Comparison of ENCODE assay signal across 16 cellular contexts in genomic region chr17:81379523-81379942, GRCh38. TPM values are rescaled to one million over a fixed set of nuclear protein-coding genes. Genes with fewer than 3 reads are reported as not detected.
DNase-seq lines count a peak whose midpoint lies in the region; ATAC-seq, FAIRE-seq and TF ChIP-seq lines count a peak whose summit lies in the region.
"Had no signal": no experiment of that assay in that cellular context is flagged by ENCODE, and none has a peak within 500 bp of the region (broad histone marks: within the 10 kb centered on the region; RNA-seq: fewer than 3 reads in every experiment).

No MANE protein-coding gene starts in this region.

- CTCF ChIA-PET in PC-9 (lab: Charles Lee) = interaction anchor here (0.7 to 0.9 kb wide), 2 partner anchors 25 to 87 kb away, joined by 3 read pairs; no protein-coding TSS in a partner anchor

- no peak for FAIRE-seq in pancreas (lab: Jason Lieb, UNC)
- FAIRE-seq: islet of Langerhans had no signal

- H3K79me2 ChIP-seq in GM23338 (replicated peaks; ENCODE audit: insufficient read depth) = no peaks in the 10 kb centered on the region
- no peaks in the 10 kb centered on the region for H3K79me2 ChIP-seq in PC-9 (ENCODE audit: low read depth)

- H2AFZ ChIP-seq in GM23338 (no peak overlapping the region), PC-9 (no peak overlapping the region)

- H3K4me1 ChIP-seq in GM23338 (ENCODE audit: insufficient read depth) = no peaks in the 10 kb centered on the region
- no peaks in the 10 kb centered on the region for H3K4me1 ChIP-seq in PC-9 (replicated peaks; ENCODE audit: insufficient read depth)
- H3K4me1 ChIP-seq in pancreas = no peaks in the 10 kb centered on the region

- WGBS in pancreas, 2 donors = 58 to 71% methylated on average over 10 to 17 of the region's 17 CpGs

- H3K36me3 ChIP-seq in GM23338 (ENCODE audit: insufficient read depth) (no peaks in the 10 kb centered on the region), PC-9 (ENCODE audit: low read depth) (no peaks in the 10 kb centered on the region), pancreas (no peaks in the 10 kb centered on the region)
- H3K36me3 ChIP-seq: suprapubic skin had no signal

- H3K27ac Mint-ChIP-seq in GM23338 = no peak overlapping the region
- H3K27ac Mint-ChIP-seq in immature natural killer cell = no peak overlapping the region
- H3K27ac Mint-ChIP-seq: CD4-positive, alpha-beta T cell; dendritic cell treated with granulocyte-macrophage colony-stimulating factor and Interleukin-4, amounts not matched to agents 40 ng/mL and 50 ng/mL, for 4 days; naive thymus-derived CD8-positive, alpha-beta T cell had no signal

- no peaks in the 10 kb centered on the region for H3K4me1 Mint-ChIP-seq in GM23338
- peaks cover 16 to 25% of the 10 kb centered on the region in 2 donors for H3K4me1 Mint-ChIP-seq in immature natural killer cell

- peaks cover 5% of the 10 kb centered on the region for H3K27me3 Mint-ChIP-seq in GM23338 (ENCODE audit: insufficient read depth, low read depth, poor library complexity)
- H3K27me3 Mint-ChIP-seq in immature natural killer cell (ENCODE audit: low read depth in 3 of 3) = peaks cover 4 to 9% (median 4%) of the 10 kb centered on the region in 3 donors

- H4K20me1 ChIP-seq in GM23338 (replicated peaks; ENCODE audit: insufficient read depth) (no peaks in the 10 kb centered on the region), PC-9 (ENCODE audit: insufficient read depth) (no peaks in the 10 kb centered on the region)

- TF ChIP-seq CTCF in GM23338 (conservative IDR thresholded peaks at IDR 0.05; ENCODE audit: low read depth in 2 of 2) (0 out of 4 replicates have a peak, but pooled peaks of 1 of the 2 experiments have one; percentile 9), PC-9 (conservative IDR thresholded peaks at IDR 0.05) (no peak), pancreas (IDR thresholded peaks at IDR 0.05) (no peak)

- no peaks in the 10 kb centered on the region for H3K9me2 ChIP-seq in GM23338 (ENCODE audit: insufficient read depth)
- H3K9me2 ChIP-seq in PC-9 (ENCODE audit: insufficient read depth) = no peaks in the 10 kb centered on the region

- H3K27me3 ChIP-seq in GM23338 (ENCODE audit: insufficient read depth) (peaks cover 9% of the 10 kb centered on the region; the same call in 1 of the 2 replicates), PC-9 (ENCODE audit: insufficient read depth, low read depth) (no peaks in the 10 kb centered on the region), pancreas (no peaks in the 10 kb centered on the region)
- H3K27me3 ChIP-seq: suprapubic skin had no signal

- DNase-seq in GM23338 (ENCODE audit: low spot score) = no peak
- DNase-seq in PC-9 = peak; percentile 76 to 90
- DNase-seq in ecto neural progenitor cell (ENCODE audit: low spot score) = peak; percentile 56
- DNase-seq in pancreas = peak in 5 of 6 donors; percentile 67 to 92 (median 77)
- DNase-seq in SIG-M5 treated with dmso at 0.1 percent for 504 hours (lab: John Stamatoyannopoulos, UW; ENCODE audit: unreplicated experiment) = no peak
- no peak for DNase-seq in immature natural killer cell
- DNase-seq: activated CD8-positive, alpha-beta memory T cell treated with anti-CD3 and anti-CD28 coated beads, Interleukin-2, amount 50 U/mL, for 4 hours; CD4-positive, alpha-beta T cell; foreskin fibroblast; NCI-H2081 treated with DMSO at 0.1 percent for 48 hours had no signal

- H3K27ac ChIP-seq in GM23338 (ENCODE audit: low read depth) = no peak overlapping the region
- no peak overlapping the region for H3K27ac ChIP-seq in PC-9
- H3K27ac ChIP-seq in pancreas = no peak overlapping the region
- H3K27ac ChIP-seq: suprapubic skin had no signal

- H3K4me2 ChIP-seq in GM23338 = no peak overlapping the region
- H3K4me2 ChIP-seq in PC-9 = peak overlapping the region; percentile 71

- H3K4me3 ChIP-seq in GM23338 (no peak overlapping the region), PC-9 (peak overlapping the region; percentile 33; the same call in 1 of the 2 replicates), pancreas (peak overlapping the region in 1 of 4 donors; percentile 3)
- H3K4me3 ChIP-seq: suprapubic skin had no signal

- H3K36me3 Mint-ChIP-seq in GM23338 (ENCODE audit: low read depth) = no peaks in the 10 kb centered on the region
- H3K36me3 Mint-ChIP-seq in immature natural killer cell = no peaks in the 10 kb centered on the region
- H3K36me3 Mint-ChIP-seq: naive thymus-derived CD8-positive, alpha-beta T cell had no signal

- POLR2A ChIA-PET in PC-9 (lab: Charles Lee; ENCODE audit: unreplicated experiment) = interaction anchor here (0.5 to 1.1 kb wide), 10 partner anchors 16 to 588 kb away, joined by 3 to 22 read pairs (median 4); partner anchors contain the start of genes BAHCC1 and SLC38A10

- peak; percentile 32; the same call in 2 of the 3 replicates for ATAC-seq in GM23338
- peak; percentile 77 to 96 (median 92) for ATAC-seq in pancreas
- ATAC-seq in GM21381 (IDR thresholded peaks at IDR 0.05; ENCODE audit: unreplicated experiment) = no peak
- ATAC-seq in HG03432 (IDR thresholded peaks at IDR 0.05; ENCODE audit: unreplicated experiment) = no peak
- ATAC-seq: naive thymus-derived CD8-positive, alpha-beta T cell had no signal

- intact Hi-C loops in PC-9 (cut with micrococcal nuclease; ENCODE audit: unreplicated experiment) (no loop called here), pancreas (cut with DNase I) (no loop called here)

- H3K4me3 Mint-ChIP-seq in GM23338 (no peak overlapping the region), immature natural killer cell (no peak overlapping the region)
- H3K4me3 Mint-ChIP-seq: CD4-positive, alpha-beta T cell; dendritic cell treated with granulocyte-macrophage colony-stimulating factor and Interleukin-4, amounts not matched to agents 40 ng/mL and 50 ng/mL, for 4 days; naive thymus-derived CD8-positive, alpha-beta T cell had no signal

- H3F3A ChIP-seq in GM23338 (replicated peaks; ENCODE audit: low read depth) (no peaks in the 10 kb centered on the region), PC-9 (ENCODE audit: insufficient read depth, low read depth) (no peaks in the 10 kb centered on the region)

- no peaks in the 10 kb centered on the region for H3K9me3 ChIP-seq in PC-9 (ENCODE audit: insufficient read depth, low read depth)
- H3K9me3 ChIP-seq in pancreas = no peaks in the 10 kb centered on the region
- H3K9me3 ChIP-seq: suprapubic skin had no signal

- no peaks in the 10 kb centered on the region for H3K9me3 Mint-ChIP-seq in GM23338
- H3K9me3 Mint-ChIP-seq in immature natural killer cell = no peaks in the 10 kb centered on the region
- H3K9me3 Mint-ChIP-seq: CD4-positive, alpha-beta T cell; dendritic cell treated with granulocyte-macrophage colony-stimulating factor and Interleukin-4, amounts not matched to agents 40 ng/mL and 50 ng/mL, for 4 days; naive thymus-derived CD8-positive, alpha-beta T cell had no signal

- BruUV-seq in PC-9 (replicated peaks; lab: Mats Ljungman, UMichigan) = no TSS peak

TF ChIP-seq in GM23338, 12 proteins besides CTCF, POLR2A, EP300 and RAD21 (continues in another document):
- TF ChIP-seq ZNF114 (CRISPR knock-in tag; IDR thresholded peaks at IDR 0.05) (no peak), ETS1 (IDR thresholded peaks at IDR 0.05) (no peak), ZNF331 (CRISPR knock-in tag; IDR thresholded peaks at IDR 0.05; ENCODE audit: low read depth) (no peak)

RNA-seq across cellular contexts. Expression of gene BAHCC1, which starts 15.7 kb away (rescaled TPM):
- 1.1 and 1.8 TPM in 2 replicates for total RNA-seq in GM23338 (2014; rRNA removed; shearing (Covaris generic))
- 0.17 and 0.24 TPM in 2 replicates for polyA plus RNA-seq in GM23338 (2016; fragmentation: Nextera tagmentation; extraction: Ambion mirVana)
- total RNA-seq in PC-9 (2021) = 33.7 and 35.4 TPM in 2 replicates
- 10 to 100 TPM in 2 of 6 donors, 1 to 10 TPM in 4; 8.0 to 11.5 (median 9.6) TPM for total RNA-seq in pancreas
- 10 to 100 TPM; 11.4 to 24.1 TPM for polyA plus RNA-seq in pancreas
- under 1 TPM in 1 of 3 donors, not detected in 2; 0.02 TPM for polyA plus RNA-seq in immature natural killer cell
- total RNA-seq: naive thymus-derived CD8-positive, alpha-beta T cell had no signal
- polyA plus RNA-seq: naive thymus-derived CD8-positive, alpha-beta T cell had no signal

Comparison
In these comparisons a context has a peak if more than half of its experiments do, and no peak if none do; other contexts are left out.
1. ATAC-seq: peak in GM23338 (single experiment) and pancreas (4 of 4); none in GM21381 (single experiment) and HG03432 (single experiment).
2. DNase-seq: peak in PC-9 (2 of 2), ecto neural progenitor cell (single experiment) and pancreas (5 of 6); none in GM23338 (single experiment), SIG-M5 treated with dmso at 0.1 percent for 504 hours (single experiment) and immature natural killer cell (0 of 3).